In the genomic region with DNA sequence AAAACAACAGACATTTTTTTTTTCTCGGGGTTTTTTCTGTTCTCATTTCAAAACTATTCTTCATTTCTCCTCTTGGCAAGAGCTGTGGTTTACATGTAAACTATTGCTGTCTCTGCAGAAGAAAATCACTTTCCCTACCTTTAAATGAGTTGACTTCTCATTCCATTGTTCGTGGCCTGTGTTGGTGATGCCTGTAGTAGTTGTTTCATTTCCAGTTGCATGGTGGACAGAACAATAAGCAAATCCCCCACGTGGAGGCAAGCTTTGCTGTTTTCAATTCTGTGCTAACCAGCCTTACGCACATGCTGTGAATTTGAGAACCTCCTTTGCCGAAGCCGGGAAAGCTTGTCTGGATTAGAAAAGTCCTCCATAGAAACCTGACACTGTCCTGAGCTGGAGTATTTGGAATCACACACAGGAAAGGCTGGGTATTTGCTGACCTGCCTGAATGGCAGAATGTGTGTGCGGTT, we compare ENCODE assay signal across 14 cellular contexts. TPM values are rescaled to one million over a fixed set of nuclear protein-coding genes. Genes with fewer than 3 reads are reported as not detected.
DNase-seq lines count a peak whose midpoint lies in the region; ATAC-seq, FAIRE-seq and TF ChIP-seq lines count a peak whose summit lies in the region.
"Had no signal": no experiment of that assay in that cellular context is flagged by ENCODE, and none has a peak within 500 bp of the region (broad histone marks: within the 10 kb centered on the region; RNA-seq: fewer than 3 reads in every experiment).

No MANE protein-coding gene starts in this region.

- CTCF ChIA-PET in K562 (lab: Yijun Ruan, JAX; ENCODE audit: low intra/inter-chr PET ratio) = no interaction called here
- CTCF ChIA-PET in OCI-LY7 (lab: Charles Lee; ENCODE audit: unreplicated experiment) = no interaction called here

- H3K4me2 ChIP-seq in K562 (ENCODE audit: insufficient read depth, low read length) = no peak overlapping the region
- H3K4me2 ChIP-seq in OCI-LY7 (ENCODE audit: low read length) = no peak overlapping the region

- H3K4me3 ChIP-seq in K562 = no peak overlapping the region
- H3K4me3 ChIP-seq in skeletal muscle cell (ENCODE audit: low read depth, low read length) = no peak overlapping the region
- no peak overlapping the region for H3K4me3 ChIP-seq in OCI-LY7 (ENCODE audit: low read depth, low read length, poor library complexity, severe bottlenecking)
- H3K4me3 ChIP-seq: dorsolateral prefrontal cortex, lung had no signal

- H3K36me3 ChIP-seq in K562 (ENCODE audit: control insufficient read depth, insufficient read depth, low read length) = no peaks in the 10 kb centered on the region
- no peaks in the 10 kb centered on the region for H3K36me3 ChIP-seq in OCI-LY7 (ENCODE audit: insufficient read depth, low read length)

- intact Hi-C loops in K562 (cut with micrococcal nuclease) = no loop called here
- intact Hi-C loops in OCI-LY7 (cut with micrococcal nuclease; ENCODE audit: unreplicated experiment) = no loop called here

- H2AFZ ChIP-seq in K562 (ENCODE audit: low read depth, low read length) = no peak overlapping the region
- H2AFZ ChIP-seq in OCI-LY7 (ENCODE audit: low read length) = no peak overlapping the region

- WGBS in K562 (ENCODE audit: insufficient coverage, low coverage, missing lambda C conversion rate) = 20% methylated on average over 7 of the region's 7 CpGs

- no peak overlapping the region for H3K9ac ChIP-seq in K562 (ENCODE audit: insufficient read depth in 1 of 2, low read depth in 2 of 2, low read length in 2 of 2)

- TF ChIP-seq EP300 in K562 (IDR thresholded peaks at IDR 0.05; ENCODE audit: low read length) = no peak

- no peaks in the 10 kb centered on the region for H3K79me2 ChIP-seq in K562 (ENCODE audit: control insufficient read depth, insufficient read depth, low read length)
- H3K79me2 ChIP-seq in OCI-LY7 (ENCODE audit: insufficient read depth, low read depth, low read length) = no peaks in the 10 kb centered on the region

- 0 out of 6 replicates have a peak, but pooled peaks of 1 of the 3 experiments have one; percentile 20 for TF ChIP-seq CTCF in K562 (IDR thresholded peaks at IDR 0.05 in 2 of 3, conservative IDR thresholded peaks at IDR 0.05 in 1 of 3; ENCODE audit: insufficient read depth in 2 of 3, low read depth in 1 of 3, low read length in 3 of 3)
- no peak for TF ChIP-seq CTCF in OCI-LY7 (conservative IDR thresholded peaks at IDR 0.05; ENCODE audit: low read length)

- H3K27ac ChIP-seq in K562 (ENCODE audit: extremely low read depth, low read depth, low read length) (no peak overlapping the region), OCI-LY7 (ENCODE audit: low read depth, low read length, poor library complexity, severe bottlenecking) (no peak overlapping the region)
- H3K27ac ChIP-seq: dorsolateral prefrontal cortex had no signal

- TF ChIP-seq RAD21 in K562 (CRISPR knock-in tag; conservative IDR thresholded peaks at IDR 0.05 in 1 of 2, IDR thresholded peaks at IDR 0.05 in 1 of 2) = no peak

- in situ Hi-C loops in K562 (cut with MboI) = loop anchor here (25.0 kb wide), 1 partner anchor 1983 kb away; no protein-coding TSS in a partner anchor

- 0 out of 2 replicates have a peak, but pooled peaks cover 3% of the 10 kb centered on the region for H3K9me3 ChIP-seq in K562 (replicated peaks; ENCODE audit: control insufficient read depth, insufficient read depth, low read depth, low read length)
- no peaks in the 10 kb centered on the region for H3K9me3 ChIP-seq in OCI-LY7 (ENCODE audit: low read length)
- H3K9me3 ChIP-seq: Caco-2 had no signal

- TF ChIP-seq POLR2A in K562 (conservative IDR thresholded peaks at IDR 0.05) = no peak

- ATAC-seq in GM19023 (IDR thresholded peaks at IDR 0.05; ENCODE audit: unreplicated experiment) (peak; percentile 69), HG03571 (IDR thresholded peaks at IDR 0.05; ENCODE audit: unreplicated experiment) (peak; percentile 43), K562 (no peak; the same call in 2 of the 3 replicates)
- ATAC-seq: activated CD8-positive, alpha-beta T cell treated with anti-CD3 and anti-CD28 coated beads for 36 hours had no signal

- POLR2A ChIA-PET in K562 (lab: Yijun Ruan, JAX) (interaction anchor here (2.0 to 2.6 kb wide), 2 partner anchors 9 to 11 kb away, joined by 4 to 9 read pairs; no protein-coding TSS in a partner anchor), OCI-LY7 (lab: Charles Lee) (interaction anchor here (0.7 to 2.2 kb wide), 5 partner anchors 11 to 317 kb away, joined by 3 to 13 read pairs (median 8); no protein-coding TSS in a partner anchor)

- H3K4me1 ChIP-seq in K562 (replicated peaks in 1 of 2; ENCODE audit: control insufficient read depth in 2 of 2, insufficient read depth in 2 of 2, low read length in 2 of 2) = peaks cover 2 to 3% of the 10 kb centered on the region in 2 experiments; a peak in 2 of 5 replicates
- no peaks in the 10 kb centered on the region for H3K4me1 ChIP-seq in OCI-LY7 (ENCODE audit: insufficient read depth, low read length, poor library complexity, severe bottlenecking)

- peaks cover 13 to 29% of the 10 kb centered on the region in 2 experiments; a peak in 3 of 5 replicates for H3K27me3 ChIP-seq in K562 (ENCODE audit: control insufficient read depth in 2 of 2, insufficient read depth in 2 of 2, low read length in 2 of 2)
- H3K27me3 ChIP-seq: dorsolateral prefrontal cortex had no signal

- BruUV-seq in K562 (replicated peaks; lab: Mats Ljungman, UMichigan) (no TSS peak), OCI-LY7 (replicated peaks; lab: Mats Ljungman, UMichigan) (no TSS peak)

- H3K9me2 ChIP-seq in OCI-LY7 (ENCODE audit: insufficient read depth, low read length) = no peaks in the 10 kb centered on the region

- FAIRE-seq in K562 (lab: Jason Lieb, UNC) = no peak
- FAIRE-seq: HTR-8/SVneo had no signal

- DNase-seq in K562 (ENCODE audit: extremely low read depth in 1 of 4, low spot score in 3 of 4) = no peak
- peak; percentile 52 for DNase-seq in skeletal muscle cell (ENCODE audit: low read depth)
- DNase-seq in OCI-LY7 (ENCODE audit: low spot score) = no peak
- no peak for DNase-seq in islet precursor cell
- no peak for DNase-seq in activated gamma-delta T cell (lab: John Stamatoyannopoulos, UW)
- DNase-seq: activated CD8-positive, alpha-beta T cell treated with anti-CD3 and anti-CD28 coated beads for 36 hours; Caco-2; dorsolateral prefrontal cortex; NCI-H146; OCI-M1 had no signal

- no peaks in the 10 kb centered on the region for H4K20me1 ChIP-seq in K562 (replicated peaks; ENCODE audit: control insufficient read depth, insufficient read depth, low read length)
- H4K20me1 ChIP-seq in OCI-LY7 (ENCODE audit: insufficient read depth, low read length) = no peaks in the 10 kb centered on the region

- H3K9me1 ChIP-seq in K562 (ENCODE audit: control insufficient read depth, insufficient read depth, low read length) = no peaks in the 10 kb centered on the region

RNA-seq across cellular contexts. Expression of a gene that starts 26.2 kb away (rescaled TPM):
- 0.14 TPM in 1 of 2 replicates, not detected in the other for total RNA-seq in K562 (2011; cell fraction: chromatin; rRNA removed; ENCODE audit: low replicate concordance)
- 0.50 TPM in 1 of 2 replicates, not detected in the other for total RNA-seq in K562 (2011; cell fraction: nucleolus; rRNA removed)
- not detected in 2 replicates for total RNA-seq in K562 (2011; cell fraction: nucleoplasm; rRNA removed)
- total RNA-seq in K562 (2014; rRNA removed) (not detected in 2 replicates), K562 (2014; rRNA removed; fragmentation: Illumina TruSeq; extraction: Trizol) (not detected in 2 replicates), K562 (2015; rRNA removed; fragmentation: Illumina TruSeq; extraction: Trizol) (not detected in 2 replicates), K562 (2021) (0.13 TPM in 1 of 2 replicates, not detected in the other), OCI-LY7 (2022) (13.0 TPM in 2 replicates)
- polyA plus RNA-seq in K562 (2011; rRNA removed) (0.07 and 0.14 TPM in 2 replicates), K562 (2014; fragmentation: Illumina TruSeq; extraction: Trizol) (0.10 TPM in 1 of 2 replicates, not detected in the other), K562 (2014; fragmentation: Nextera tagmentation; extraction: Ambion mirVana) (under 1 TPM in 1 of 2 experiments, not detected in 1; 0.15 TPM), K562 (2014; rRNA removed) (0.13 TPM in 1 of 2 replicates, not detected in the other)
- 0.06 TPM in 1 of 2 replicates, not detected in the other for polyA plus RNA-seq in K562 (2011; cell fraction: cytosol; rRNA removed)
- polyA plus RNA-seq in K562 (2011; cell fraction: nucleus; rRNA removed) = 0.32 TPM in 1 of 2 replicates, not detected in the other
- 0.04 and 0.12 TPM in 2 replicates for polyA plus RNA-seq in K562 (2012)
- not detected in 2 replicates for polyA minus RNA-seq in K562 (2011; rRNA and poly(A)+ RNA removed)
- polyA minus RNA-seq in K562 (2011; cell fraction: cytosol; rRNA and poly(A)+ RNA removed) = not detected in 2 replicates
- not detected in 2 replicates for polyA minus RNA-seq in K562 (2011; cell fraction: nucleus; rRNA and poly(A)+ RNA removed)
- total RNA-seq in OCI-LY7 (2014; rRNA removed; shearing (Covaris generic)) = 2.1 and 7.8 TPM in 2 replicates

RNA-seq across cellular contexts. Expression of a gene that starts 30.8 kb away (rescaled TPM):
- total RNA-seq in K562 (2011; cell fraction: chromatin; rRNA removed; ENCODE audit: low replicate concordance) = 125 and 302 TPM in 2 replicates
- total RNA-seq in K562 (2011; cell fraction: nucleolus; rRNA removed) = 96.4 and 110 TPM in 2 replicates
- 142 and 158 TPM in 2 replicates for total RNA-seq in K562 (2011; cell fraction: nucleoplasm; rRNA removed)
- total RNA-seq in K562 (2014; rRNA removed) = 431 and 451 TPM in 2 replicates
- total RNA-seq in K562 (2014; rRNA removed; fragmentation: Illumina TruSeq; extraction: Trizol) = 677 and 776 TPM in 2 replicates
- total RNA-seq in K562 (2015; rRNA removed; fragmentation: Illumina TruSeq; extraction: Trizol) = 512 and 540 TPM in 2 replicates
- 573 and 579 TPM in 2 replicates for total RNA-seq in K562 (2021)
- polyA plus RNA-seq in K562 (2011; rRNA removed) = 523 and 739 TPM in 2 replicates
- 168 and 344 TPM in 2 replicates for polyA plus RNA-seq in K562 (2011; cell fraction: cytosol; rRNA removed)
- polyA plus RNA-seq in K562 (2011; cell fraction: nucleus; rRNA removed) = 149 and 297 TPM in 2 replicates
- polyA plus RNA-seq in K562 (2012) = 444 and 544 TPM in 2 replicates
- polyA plus RNA-seq in K562 (2014; fragmentation: Illumina TruSeq; extraction: Trizol) = 701 and 741 TPM in 2 replicates
- polyA plus RNA-seq in K562 (2014; fragmentation: Nextera tagmentation; extraction: Ambion mirVana) = 1,000 to 10,000 TPM in 1 of 2 experiments, 100 to 1,000 TPM in 1; 705 to 1,153 TPM
- polyA plus RNA-seq in K562 (2014; rRNA removed) = 625 and 647 TPM in 2 replicates
- 1,155 and 1,163 TPM in 2 replicates for polyA minus RNA-seq in K562 (2011; rRNA and poly(A)+ RNA removed)
- 311 and 378 TPM in 2 replicates for polyA minus RNA-seq in K562 (2011; cell fraction: cytosol; rRNA and poly(A)+ RNA removed)
- 102 and 224 TPM in 2 replicates for polyA minus RNA-seq in K562 (2011; cell fraction: nucleus; rRNA and poly(A)+ RNA removed)
- 229 and 240 TPM in 2 replicates for total RNA-seq in OCI-LY7 (2014; rRNA removed; shearing (Covaris generic))
- 332 and 375 TPM in 2 replicates for total RNA-seq in OCI-LY7 (2022)
